Comparison of ENCODE assay signal across 27 cellular contexts in the genomic region with DNA sequence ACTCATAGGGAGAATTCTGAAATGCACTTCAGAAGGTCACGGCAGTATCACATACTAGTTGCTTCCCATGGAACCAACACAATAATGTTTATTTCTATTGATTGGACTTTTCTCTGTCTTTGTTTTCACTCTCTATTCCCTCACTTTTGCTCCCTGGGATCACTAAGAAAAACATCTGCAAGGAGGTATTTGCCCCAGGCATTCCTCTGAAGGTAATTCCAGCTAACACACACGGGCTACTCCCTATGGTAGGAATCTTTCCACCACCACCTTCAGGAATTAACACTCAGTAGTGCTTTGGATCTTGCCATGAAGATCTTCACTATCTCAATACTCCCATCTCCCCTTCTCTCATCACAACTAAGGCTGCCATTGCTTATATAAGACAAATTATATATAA.
"Had no signal": no experiment of that assay in that cellular context is flagged by ENCODE, and none has a peak within 500 bp of the region (broad histone marks: within the 10 kb centered on the region; RNA-seq: fewer than 3 reads in every experiment).

No MANE protein-coding gene starts in this region.

- H3K4me3 Mint-ChIP-seq: stimulated activated effector memory CD8-positive, alpha-beta T cell treated with anti-CD3 and anti-CD28 coated beads, Interleukin-12 subunit alpha, Interleukin-12 subunit beta, amount 100 ng/mL, for 72 hours; stimulated activated memory B cell treated with anti-CD40 and anti-IgM and Interleukin-4, amounts not matched to agents 10 μg/mL and 1 μg/mL and 100 μg/mL, for 72 hours; stimulated activated naive B cell treated with anti-CD40 and anti-IgM and Interleukin-4, amounts not matched to agents 10 μg/mL and 1 μg/mL and 100 μg/mL, for 72 hours; stimulated activated naive CD8-positive, alpha-beta T cell treated with anti-CD3 and anti-CD28 coated beads, Interleukin-15, amount 100 ng/mL, for 72 hours; stimulated activated naive CD8-positive, alpha-beta T cell treated with anti-CD3 and anti-CD28 coated beads, Interleukin-15, Interleukin-2, amounts not matched to agents 100 ng/mL and 50 ng/mL, for 24 hours; type B pancreatic cell had no signal

- H3K9me3 Mint-ChIP-seq: stimulated activated naive CD8-positive, alpha-beta T cell treated with anti-CD3 and anti-CD28 coated beads, Interleukin-15, Interleukin-2, amounts not matched to agents 100 ng/mL and 50 ng/mL, for 24 hours had no signal

- H3K27me3 Mint-ChIP-seq: stimulated activated memory B cell treated with anti-CD40 and anti-IgM and Interleukin-4, amounts not matched to agents 10 μg/mL and 1 μg/mL and 100 μg/mL, for 72 hours; stimulated activated naive B cell treated with anti-CD40 and anti-IgM and Interleukin-4, amounts not matched to agents 10 μg/mL and 1 μg/mL and 100 μg/mL, for 72 hours; stimulated activated naive CD8-positive, alpha-beta T cell treated with anti-CD3 and anti-CD28 coated beads, Interleukin-15, amount 100 ng/mL, for 72 hours; stimulated activated naive CD8-positive, alpha-beta T cell treated with anti-CD3 and anti-CD28 coated beads, Interleukin-15, Interleukin-2, amounts not matched to agents 100 ng/mL and 50 ng/mL, for 24 hours; type B pancreatic cell had no signal

- H3K36me3 ChIP-seq: stomach, suprapubic skin, thoracic aorta, thyroid gland, tibial artery, tibial nerve, transverse colon, upper lobe of left lung, upper lobe of right lung, vagina had no signal

- ATAC-seq: stimulated activated effector memory CD8-positive, alpha-beta T cell treated with anti-CD3 and anti-CD28 coated beads, Interleukin-12 subunit alpha, Interleukin-12 subunit beta, amount 100 ng/mL, for 72 hours; stimulated activated memory B cell treated with anti-CD40 and anti-IgM and Interleukin-4, amounts not matched to agents 10 μg/mL and 1 μg/mL and 100 μg/mL, for 72 hours; stimulated activated naive B cell treated with anti-CD40 and anti-IgM and Interleukin-4, amounts not matched to agents 10 μg/mL and 1 μg/mL and 100 μg/mL, for 72 hours; stimulated activated naive CD8-positive, alpha-beta T cell treated with anti-CD3 and anti-CD28 coated beads, Interleukin-15, amount 100 ng/mL, for 72 hours; stimulated activated naive CD8-positive, alpha-beta T cell treated with anti-CD3 and anti-CD28 coated beads, Interleukin-15, Interleukin-2, amounts not matched to agents 100 U/mL and 50 U/mL, for 24 hours; upper lobe of right lung had no signal

- DNase-seq: stimulated activated CD4-positive, alpha-beta T cell treated with anti-CD3 and anti-CD28 coated beads, Interleukin-2, amount 100 ng/mL, for 24 hours; stimulated activated CD4-positive, alpha-beta T cell treated with anti-CD3 and anti-CD28 coated beads, Interleukin-2, amount 100 ng/mL, for 48 hours; stimulated activated CD4-positive, alpha-beta T cell treated with anti-CD3 and anti-CD28 coated beads, Interleukin-4, amount 100 ng/mL, for 1 hour; stimulated activated CD4-positive, alpha-beta T cell treated with anti-CD3 and anti-CD28 coated beads, Interleukin-4, amount 100 ng/mL, for 24 hours; stimulated activated CD4-positive, alpha-beta T cell treated with anti-CD3 and anti-CD28 coated beads, Interleukin-4, amount 100 ng/mL, for 4 hours; stimulated activated CD8-positive, alpha-beta memory T cell treated with anti-CD3 and anti-CD28 coated beads, Interleukin-4, amount 100 ng/mL, for 48 hours; stimulated activated naive B cell treated with anti-CD40 and anti-IgM and Interleukin-4, amounts not matched to agents 10 μg/mL and 1 μg/mL and 100 μg/mL, for 72 hours; stimulated activated naive CD4-positive, alpha-beta T cell; stimulated activated naive CD4-positive, alpha-beta T cell treated with Interleukin-2 at 50 U/mL for 16 hours; stimulated activated naive CD8-positive, alpha-beta T cell treated with anti-CD3 and anti-CD28 coated beads, Interleukin-15, amount 100 ng/mL, for 72 hours; stimulated activated naive CD8-positive, alpha-beta T cell treated with anti-CD3 and anti-CD28 coated beads, Interleukin-15, Interleukin-2, amounts not matched to agents 100 U/mL and 50 U/mL, for 24 hours; stomach; substantia nigra; testis; thyroid gland; tibial artery; transverse colon; upper lobe of left lung; upper lobe of right lung had no signal

- H3K27me3 ChIP-seq: stomach, suprapubic skin, testis, thyroid gland, tibial artery, tibial nerve, transverse colon, upper lobe of left lung, upper lobe of right lung, vagina had no signal

- H3K9me3 ChIP-seq: stomach, suprapubic skin, testis, thoracic aorta, thyroid gland, tibial artery, tibial nerve, transverse colon, upper lobe of left lung, upper lobe of right lung, vagina had no signal

- H3K27ac ChIP-seq: stomach, suprapubic skin, testis, thoracic aorta, thyroid gland, tibial artery, tibial nerve, transverse colon, upper lobe of left lung, upper lobe of right lung, vagina had no signal

- H3K36me3 Mint-ChIP-seq: stimulated activated effector memory CD8-positive, alpha-beta T cell treated with anti-CD3 and anti-CD28 coated beads, Interleukin-12 subunit alpha, Interleukin-12 subunit beta, amount 100 ng/mL, for 72 hours; stimulated activated memory B cell treated with anti-CD40 and anti-IgM and Interleukin-4, amounts not matched to agents 10 μg/mL and 1 μg/mL and 100 μg/mL, for 72 hours; stimulated activated naive B cell treated with anti-CD40 and anti-IgM and Interleukin-4, amounts not matched to agents 10 μg/mL and 1 μg/mL and 100 μg/mL, for 72 hours; type B pancreatic cell had no signal

- H3K4me1 Mint-ChIP-seq: stimulated activated effector memory CD8-positive, alpha-beta T cell treated with anti-CD3 and anti-CD28 coated beads, Interleukin-12 subunit alpha, Interleukin-12 subunit beta, amount 100 ng/mL, for 72 hours; stimulated activated memory B cell treated with anti-CD40 and anti-IgM and Interleukin-4, amounts not matched to agents 10 μg/mL and 1 μg/mL and 100 μg/mL, for 72 hours; stimulated activated naive B cell treated with anti-CD40 and anti-IgM and Interleukin-4, amounts not matched to agents 10 μg/mL and 1 μg/mL and 100 μg/mL, for 72 hours; stimulated activated naive CD8-positive, alpha-beta T cell treated with anti-CD3 and anti-CD28 coated beads, Interleukin-15, amount 100 ng/mL, for 72 hours had no signal

- H3K4me1 ChIP-seq: stomach, suprapubic skin, testis, thyroid gland, tibial artery, tibial nerve, transverse colon, upper lobe of left lung, upper lobe of right lung, vagina had no signal

- H3K27ac Mint-ChIP-seq: stimulated activated effector memory CD8-positive, alpha-beta T cell treated with anti-CD3 and anti-CD28 coated beads, Interleukin-12 subunit alpha, Interleukin-12 subunit beta, amount 100 ng/mL, for 72 hours; stimulated activated memory B cell treated with anti-CD40 and anti-IgM and Interleukin-4, amounts not matched to agents 10 μg/mL and 1 μg/mL and 100 μg/mL, for 72 hours; stimulated activated naive B cell treated with anti-CD40 and anti-IgM and Interleukin-4, amounts not matched to agents 10 μg/mL and 1 μg/mL and 100 μg/mL, for 72 hours; stimulated activated naive CD8-positive, alpha-beta T cell treated with anti-CD3 and anti-CD28 coated beads, Interleukin-15, amount 100 ng/mL, for 72 hours; stimulated activated naive CD8-positive, alpha-beta T cell treated with anti-CD3 and anti-CD28 coated beads, Interleukin-15, Interleukin-2, amounts not matched to agents 100 ng/mL and 50 ng/mL, for 24 hours; type B pancreatic cell had no signal

- H3K4me3 ChIP-seq: stomach, suprapubic skin, testis, thoracic aorta, thyroid gland, tibial artery, tibial nerve, transverse colon, upper lobe of left lung, upper lobe of right lung, vagina had no signal
